ENCODE assay signal across 9 cellular contexts in genomic region chr14:35398095-35398584, GRCh38. TPM values are rescaled to one million over a fixed set of nuclear protein-coding genes. Genes with fewer than 3 reads are reported as not detected.
A peak's percentile ranks its signal among the peaks of the same experiment; 100 is the strongest.
DNase-seq lines count a peak whose midpoint lies in the region; ATAC-seq, FAIRE-seq and TF ChIP-seq lines count a peak whose summit lies in the region.
"Had no signal": no experiment of that assay in that cellular context is flagged by ENCODE, and none has a peak within 500 bp of the region (broad histone marks: within the 10 kb centered on the region; RNA-seq: fewer than 3 reads in every experiment).

No MANE protein-coding gene starts in this region.

- peak overlapping the region; percentile 76 for H3K27ac Mint-ChIP-seq in T-helper 1 cell treated with Interleukin-12 subunit alpha and Interleukin-12 subunit beta and Interleukin-4 antibody, amounts not matched to agents 30 μg/mL and 1 μg/mL, for 36 hours

- H3K36me3 Mint-ChIP-seq in T-helper 1 cell treated with Interleukin-12 subunit alpha and Interleukin-12 subunit beta and Interleukin-4 antibody, amounts not matched to agents 30 μg/mL and 1 μg/mL, for 36 hours (ENCODE audit: low read depth), result peaks cover 40% of the 10 kb centered on the region

- DNase-seq in T-helper 1 cell, result no peak
- no peak for DNase-seq in kidney
- DNase-seq in A172 (ENCODE audit: low spot score), result no peak
- no peak for DNase-seq in HEK293T (ENCODE audit: extremely low spot score)
- DNase-seq: cerebellar nuclear complex had no signal

- WGBS in adipose tissue, 3 donors, result 13 to 31% (median 14%) methylated on average over 3 of the region's 3 CpGs
- 58% methylated on average over 3 of the region's 3 CpGs for WGBS in thymus

- H3K9me3 ChIP-seq in kidney (ENCODE audit: control insufficient read depth in 1 of 2, low read length in 2 of 2), result no peaks in the 10 kb centered on the region
- H3K9me3 ChIP-seq in thymus (ENCODE audit: control insufficient read depth), result no peaks in the 10 kb centered on the region

- no peak for FAIRE-seq in kidney (lab: Jason Lieb, UNC)

- H3K4me1 Mint-ChIP-seq in T-helper 1 cell treated with Interleukin-12 subunit alpha and Interleukin-12 subunit beta and Interleukin-4 antibody, amounts not matched to agents 30 μg/mL and 1 μg/mL, for 36 hours (ENCODE audit: low read depth), result peaks cover 29% of the 10 kb centered on the region

- H3K9ac ChIP-seq in kidney (ENCODE audit: low read length in 2 of 2), result no peak overlapping the region

- H3K4me3 ChIP-seq in kidney (ENCODE audit: low read length in 2 of 2), result no peak overlapping the region
- H3K4me3 ChIP-seq in thymus (ENCODE audit: low read length), result no peak overlapping the region

- POLR2A ChIA-PET in HEK293T (lab: Yijun Ruan, JAX), result interaction anchor here (1.1 kb wide), 1 partner anchor 106 kb away, joined by 4 read pairs; the partner anchor contains the start of gene PSMA6

- H3K4me1 ChIP-seq in kidney (ENCODE audit: control insufficient read depth in 1 of 2, insufficient read depth in 1 of 2, low read depth in 1 of 2, low read length in 2 of 2), result peaks cover 25 to 26% of the 10 kb centered on the region in 2 donors
- H3K4me1 ChIP-seq in thymus (ENCODE audit: control insufficient read depth, insufficient read depth, low read length), result peaks cover 12% of the 10 kb centered on the region

- peak overlapping the region; percentile 23 for H3K27ac ChIP-seq in adipose tissue (ENCODE audit: low read depth, low read length)
- peak overlapping the region; percentile 71 to 73 for H3K27ac ChIP-seq in kidney (ENCODE audit: low read depth in 2 of 2, low read length in 2 of 2)
- H3K27ac ChIP-seq in thymus (ENCODE audit: low read depth), result peak overlapping the region; percentile 52

- intact Hi-C loops in kidney (cut with DNase I), result no loop called here

- no peaks in the 10 kb centered on the region for H3K9me3 Mint-ChIP-seq in T-helper 1 cell treated with Interleukin-12 subunit alpha and Interleukin-12 subunit beta and Interleukin-4 antibody, amounts not matched to agents 30 μg/mL and 1 μg/mL, for 36 hours

- no peak overlapping the region for H3K4me3 Mint-ChIP-seq in T-helper 1 cell treated with Interleukin-12 subunit alpha and Interleukin-12 subunit beta and Interleukin-4 antibody, amounts not matched to agents 30 μg/mL and 1 μg/mL, for 36 hours

- no peak for TF ChIP-seq CTCF in kidney (IDR thresholded peaks at IDR 0.05; ENCODE audit: borderline replicate concordance, extremely low read depth, insufficient read depth)

- H3K27me3 ChIP-seq in thymus (ENCODE audit: control insufficient read depth, insufficient read depth), result no peaks in the 10 kb centered on the region

- ATAC-seq in GM21576 (IDR thresholded peaks at IDR 0.05; ENCODE audit: unreplicated experiment), result no peak

- CTCF ChIA-PET in HEK293T (lab: Yijun Ruan, JAX), result no interaction called here

- H3K27me3 Mint-ChIP-seq in T-helper 1 cell treated with Interleukin-12 subunit alpha and Interleukin-12 subunit beta and Interleukin-4 antibody, amounts not matched to agents 30 μg/mL and 1 μg/mL, for 36 hours (ENCODE audit: low read depth), result no peaks in the 10 kb centered on the region

- H3K36me3 ChIP-seq in kidney (ENCODE audit: control insufficient read depth in 1 of 2, insufficient read depth in 2 of 2, low read length in 2 of 2), result peaks cover 24 to 33% of the 10 kb centered on the region in 2 donors
- peaks cover 26% of the 10 kb centered on the region for H3K36me3 ChIP-seq in thymus (ENCODE audit: control insufficient read depth, insufficient read depth)

TF ChIP-seq in HEK293T, 16 proteins besides CTCF, POLR2A, EP300 and RAD21:
- no peak for TF ChIP-seq FOXK2 (IDR thresholded peaks at IDR 0.05)
- TF ChIP-seq L3MBTL2 (conservative IDR thresholded peaks at IDR 0.05), result no peak
- TF ChIP-seq, protein P1, sequence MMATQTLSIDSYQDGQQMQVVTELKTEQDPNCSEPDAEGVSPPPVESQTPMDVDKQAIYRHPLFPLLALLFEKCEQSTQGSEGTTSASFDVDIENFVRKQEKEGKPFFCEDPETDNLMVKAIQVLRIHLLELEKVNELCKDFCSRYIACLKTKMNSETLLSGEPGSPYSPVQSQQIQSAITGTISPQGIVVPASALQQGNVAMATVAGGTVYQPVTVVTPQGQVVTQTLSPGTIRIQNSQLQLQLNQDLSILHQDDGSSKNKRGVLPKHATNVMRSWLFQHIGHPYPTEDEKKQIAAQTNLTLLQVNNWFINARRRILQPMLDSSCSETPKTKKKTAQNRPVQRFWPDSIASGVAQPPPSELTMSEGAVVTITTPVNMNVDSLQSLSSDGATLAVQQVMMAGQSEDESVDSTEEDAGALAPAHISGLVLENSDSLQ (IDR thresholded peaks at IDR 0.05), result no peak

RNA-seq across cellular contexts. Expression of gene NFKBIA, which starts 6.4 kb away (rescaled TPM):
- polyA plus RNA-seq in adipose tissue, result 100 to 1,000 TPM in 2 of 3 donors, 10 to 100 TPM in 1; 71.7 to 422 (median 244) TPM
- 171 TPM for total RNA-seq in kidney
- 131 TPM for polyA plus RNA-seq in kidney (ENCODE audit: insufficient read depth, low read depth, low replicate concordance)
- 241 TPM for polyA plus RNA-seq in thymus
- total RNA-seq in A172 (2014; rRNA removed; shearing (Covaris generic)), result 41.3 and 58.1 TPM in 2 replicates
